Comparison of ENCODE assay signal across 21 cellular contexts in the genomic region with DNA sequence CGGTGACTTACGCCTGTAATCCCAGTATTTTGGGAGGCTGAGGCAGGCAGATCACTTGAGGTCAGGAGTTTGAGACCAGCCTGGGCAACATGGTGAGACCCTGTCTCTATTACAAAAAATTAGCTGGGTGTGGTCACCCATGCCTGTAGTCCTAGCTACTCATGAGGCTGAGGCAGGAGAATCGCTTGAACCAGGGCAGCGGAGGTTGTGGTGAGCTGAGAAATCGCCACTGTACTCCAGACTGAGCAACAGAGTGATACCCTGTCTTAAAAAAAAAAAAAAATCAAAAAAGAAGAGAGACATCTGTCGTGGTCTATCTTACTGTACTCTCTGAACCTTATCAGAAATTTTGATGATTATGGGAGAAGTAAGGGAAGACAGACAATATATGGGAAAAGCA.
DNase-seq lines count a peak whose midpoint lies in the region; ATAC-seq and TF ChIP-seq lines count a peak whose summit lies in the region.
"Had no signal": no experiment of that assay in that cellular context is flagged by ENCODE, and none has a peak within 500 bp of the region (broad histone marks: within the 10 kb centered on the region; RNA-seq: fewer than 3 reads in every experiment).

No MANE protein-coding gene starts in this region.

- H3K27me3 Mint-ChIP-seq in CD4-positive, CD25-positive, alpha-beta regulatory T cell = no peaks in the 10 kb centered on the region
- H3K27me3 Mint-ChIP-seq in chondrocyte (ENCODE audit: low read depth) (no peaks in the 10 kb centered on the region), WTC11 (ENCODE audit: low read depth) (no peaks in the 10 kb centered on the region), HFFc6 (ENCODE audit: insufficient read depth) (peaks cover 2% of the 10 kb centered on the region; the same call in 1 of the 2 replicates)
- no peaks in the 10 kb centered on the region for H3K27me3 Mint-ChIP-seq in stimulated activated naive B cell treated with anti-CD40 and anti-IgM and Interleukin-4, amounts not matched to agents 10 μg/mL and 1 μg/mL and 100 μg/mL, for 72 hours

- intact Hi-C loops in heart left ventricle (cut with DNase I) (loop anchor here in 1 of 10 donors (10.0 kb wide), 1 partner anchor 72 kb away; no protein-coding TSS in a partner anchor), Right ventricle myocardium superior (cut with DNase I) (no loop called here)

- DNase-seq in heart left ventricle (no peak), Right ventricle myocardium superior (no peak), chondrocyte (ENCODE audit: low spot score) (no peak), WTC11 (ENCODE audit: low spot score) (no peak), HFFc6 (no peak)
- DNase-seq in CD4-positive, CD25-positive, alpha-beta regulatory T cell = no peak
- DNase-seq in stimulated activated naive B cell treated with anti-CD40 and anti-IgM and Interleukin-4, amounts not matched to agents 10 μg/mL and 1 μg/mL and 100 μg/mL, for 72 hours = no peak
- DNase-seq: C1 segment of cervical spinal cord, GDM1, H9, KBM-7, MV-4-11, NCI-H187, NCI-H2107, NCI-H226, NCI-H524 treated with DMSO at 0.1 percent for 48 hours, PC-9, SJCRH30 had no signal

- no peaks in the 10 kb centered on the region for H3K9me3 Mint-ChIP-seq in CD4-positive, CD25-positive, alpha-beta regulatory T cell
- H3K9me3 Mint-ChIP-seq in chondrocyte (ENCODE audit: low read depth) (no peaks in the 10 kb centered on the region), WTC11 (no peaks in the 10 kb centered on the region), HFFc6 (no peaks in the 10 kb centered on the region)
- peaks cover 4 to 9% of the 10 kb centered on the region in 2 donors for H3K9me3 Mint-ChIP-seq in stimulated activated naive B cell treated with anti-CD40 and anti-IgM and Interleukin-4, amounts not matched to agents 10 μg/mL and 1 μg/mL and 100 μg/mL, for 72 hours
- H3K9me3 Mint-ChIP-seq: H9 had no signal

- H3K27ac ChIP-seq in heart left ventricle = peak overlapping the region in 9 of 12 donors; percentile 7 to 68 (median 47)
- no peak overlapping the region for H3K27ac ChIP-seq in CD4-positive, CD25-positive, alpha-beta regulatory T cell (ENCODE audit: insufficient read depth, low read length, poor library complexity, severe bottlenecking)
- H3K27ac ChIP-seq: A549, PC-9, RWPE1, SJCRH30 had no signal

- TF ChIP-seq POLR2A in heart left ventricle (IDR thresholded peaks at IDR 0.05) = no peak

- H3K27ac Mint-ChIP-seq in CD4-positive, CD25-positive, alpha-beta regulatory T cell = peak overlapping the region in 2 of 3 donors; percentile 5 to 34
- H3K27ac Mint-ChIP-seq in chondrocyte (ENCODE audit: unreplicated experiment) (peak overlapping the region; percentile 57), WTC11 (no peak overlapping the region), HFFc6 (no peak overlapping the region)
- H3K27ac Mint-ChIP-seq in stimulated activated naive B cell treated with anti-CD40 and anti-IgM and Interleukin-4, amounts not matched to agents 10 μg/mL and 1 μg/mL and 100 μg/mL, for 72 hours = peak overlapping the region; percentile 79
- H3K27ac Mint-ChIP-seq: H9 had no signal

- WGBS in heart left ventricle, 4 donors = 93 to 96% (median 95%) methylated on average over 6 of the region's 6 CpGs

- peaks cover 13 to 31% (median 26%) of the 10 kb centered on the region in 4 donors for H3K4me1 Mint-ChIP-seq in CD4-positive, CD25-positive, alpha-beta regulatory T cell
- peaks cover 25% of the 10 kb centered on the region for H3K4me1 Mint-ChIP-seq in chondrocyte (ENCODE audit: low read depth)
- H3K4me1 Mint-ChIP-seq in stimulated activated naive B cell treated with anti-CD40 and anti-IgM and Interleukin-4, amounts not matched to agents 10 μg/mL and 1 μg/mL and 100 μg/mL, for 72 hours = peaks cover 24 to 35% of the 10 kb centered on the region in 2 donors
- H3K4me1 Mint-ChIP-seq in WTC11 = 0 out of 2 replicates have a peak, but pooled peaks cover 3% of the 10 kb centered on the region
- peaks cover 28% of the 10 kb centered on the region for H3K4me1 Mint-ChIP-seq in HFFc6 (ENCODE audit: low read depth)
- H3K4me1 Mint-ChIP-seq: H9 had no signal

- H3K27me3 ChIP-seq in heart left ventricle = no peaks in the 10 kb centered on the region
- H3K27me3 ChIP-seq in CD4-positive, CD25-positive, alpha-beta regulatory T cell (ENCODE audit: control insufficient read depth, insufficient read depth, low read length) = no peaks in the 10 kb centered on the region
- H3K27me3 ChIP-seq: SJCRH30 had no signal

- no peaks in the 10 kb centered on the region for H3K36me3 ChIP-seq in heart left ventricle
- peaks cover 7% of the 10 kb centered on the region for H3K36me3 ChIP-seq in CD4-positive, CD25-positive, alpha-beta regulatory T cell (ENCODE audit: control insufficient read depth, insufficient read depth, low read length)
- H3K36me3 ChIP-seq: SJCRH30 had no signal

- H3K36me3 Mint-ChIP-seq in CD4-positive, CD25-positive, alpha-beta regulatory T cell = peaks cover 3% of the 10 kb centered on the region
- peaks cover 2% of the 10 kb centered on the region for H3K36me3 Mint-ChIP-seq in chondrocyte (ENCODE audit: low read depth)
- H3K36me3 Mint-ChIP-seq in stimulated activated naive B cell treated with anti-CD40 and anti-IgM and Interleukin-4, amounts not matched to agents 10 μg/mL and 1 μg/mL and 100 μg/mL, for 72 hours = peaks cover 10 to 19% of the 10 kb centered on the region in 2 donors
- no peaks in the 10 kb centered on the region for H3K36me3 Mint-ChIP-seq in WTC11
- H3K36me3 Mint-ChIP-seq in HFFc6 (ENCODE audit: low read depth) = peaks cover 16% of the 10 kb centered on the region

- TF ChIP-seq CTCF in heart left ventricle (IDR thresholded peaks at IDR 0.05) (no peak), chondrocyte (IDR thresholded peaks at IDR 0.05) (no peak), WTC11 (IDR thresholded peaks at IDR 0.05) (no peak), HFFc6 (IDR thresholded peaks at IDR 0.05) (no peak)

- H3K4me3 ChIP-seq in heart left ventricle = no peak overlapping the region
- no peak overlapping the region for H3K4me3 ChIP-seq in CD4-positive, CD25-positive, alpha-beta regulatory T cell (ENCODE audit: low read depth, low read length)
- H3K4me3 ChIP-seq: A549, PC-9, SJCRH30 had no signal

- CTCF ChIA-PET in WTC11 (lab: Charles Lee) = no interaction called here

- ATAC-seq in heart left ventricle (no peak), Right ventricle myocardium superior (ENCODE audit: poor library complexity) (no peak), WTC11 (no peak)
- no peak for ATAC-seq in CD4-positive, CD25-positive, alpha-beta regulatory T cell (ENCODE audit: low read depth in 2 of 2)
- no peak for ATAC-seq in stimulated activated naive B cell treated with anti-CD40 and anti-IgM and Interleukin-4, amounts not matched to agents 10 μg/mL and 1 μg/mL and 100 μg/mL, for 72 hours (replicated peaks)
- ATAC-seq: A549, HepG2 had no signal

- peaks cover 0 to 77% (median 26%) of the 10 kb centered on the region in 12 donors for H3K4me1 ChIP-seq in heart left ventricle
- H3K4me1 ChIP-seq in CD4-positive, CD25-positive, alpha-beta regulatory T cell (ENCODE audit: control insufficient read depth, insufficient read depth, low read length, poor library complexity, severe bottlenecking) = peaks cover 8% of the 10 kb centered on the region

- no peaks in the 10 kb centered on the region for H3K9me3 ChIP-seq in heart left ventricle
- no peaks in the 10 kb centered on the region for H3K9me3 ChIP-seq in CD4-positive, CD25-positive, alpha-beta regulatory T cell (ENCODE audit: control insufficient read depth in 2 of 2, low read length in 2 of 2)
- H3K9me3 ChIP-seq: A549, SJCRH30 had no signal

- no peak overlapping the region for H3K4me3 Mint-ChIP-seq in CD4-positive, CD25-positive, alpha-beta regulatory T cell
- no peak overlapping the region for H3K4me3 Mint-ChIP-seq in chondrocyte (ENCODE audit: unreplicated experiment)
- peak overlapping the region; percentile 46 to 62 for H3K4me3 Mint-ChIP-seq in stimulated activated naive B cell treated with anti-CD40 and anti-IgM and Interleukin-4, amounts not matched to agents 10 μg/mL and 1 μg/mL and 100 μg/mL, for 72 hours
- no peak overlapping the region for H3K4me3 Mint-ChIP-seq in WTC11
- no peak overlapping the region for H3K4me3 Mint-ChIP-seq in HFFc6
- H3K4me3 Mint-ChIP-seq: H9 had no signal

- POLR2A ChIA-PET in WTC11 (lab: Charles Lee) = no interaction called here

TF ChIP-seq in WTC11, 78 proteins besides CTCF, POLR2A, EP300 and RAD21 (continues in another document):
- TF ChIP-seq, protein P1, sequence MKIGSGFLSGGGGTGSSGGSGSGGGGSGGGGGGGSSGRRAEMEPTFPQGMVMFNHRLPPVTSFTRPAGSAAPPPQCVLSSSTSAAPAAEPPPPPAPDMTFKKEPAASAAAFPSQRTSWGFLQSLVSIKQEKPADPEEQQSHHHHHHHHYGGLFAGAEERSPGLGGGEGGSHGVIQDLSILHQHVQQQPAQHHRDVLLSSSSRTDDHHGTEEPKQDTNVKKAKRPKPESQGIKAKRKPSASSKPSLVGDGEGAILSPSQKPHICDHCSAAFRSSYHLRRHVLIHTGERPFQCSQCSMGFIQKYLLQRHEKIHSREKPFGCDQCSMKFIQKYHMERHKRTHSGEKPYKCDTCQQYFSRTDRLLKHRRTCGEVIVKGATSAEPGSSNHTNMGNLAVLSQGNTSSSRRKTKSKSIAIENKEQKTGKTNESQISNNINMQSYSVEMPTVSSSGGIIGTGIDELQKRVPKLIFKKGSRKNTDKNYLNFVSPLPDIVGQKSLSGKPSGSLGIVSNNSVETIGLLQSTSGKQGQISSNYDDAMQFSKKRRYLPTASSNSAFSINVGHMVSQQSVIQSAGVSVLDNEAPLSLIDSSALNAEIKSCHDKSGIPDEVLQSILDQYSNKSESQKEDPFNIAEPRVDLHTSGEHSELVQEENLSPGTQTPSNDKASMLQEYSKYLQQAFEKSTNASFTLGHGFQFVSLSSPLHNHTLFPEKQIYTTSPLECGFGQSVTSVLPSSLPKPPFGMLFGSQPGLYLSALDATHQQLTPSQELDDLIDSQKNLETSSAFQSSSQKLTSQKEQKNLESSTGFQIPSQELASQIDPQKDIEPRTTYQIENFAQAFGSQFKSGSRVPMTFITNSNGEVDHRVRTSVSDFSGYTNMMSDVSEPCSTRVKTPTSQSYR (CRISPR knock-in tag; IDR thresholded peaks at IDR 0.05) = no peak
- TF ChIP-seq NFE2L1 (CRISPR knock-in tag; IDR thresholded peaks at IDR 0.05) (no peak), ZNF219 (CRISPR knock-in tag; IDR thresholded peaks at IDR 0.05; ENCODE audit: borderline replicate concordance) (no peak), NFATC4 (CRISPR knock-in tag; IDR thresholded peaks at IDR 0.05) (no peak), OVOL2 (CRISPR knock-in tag; IDR thresholded peaks at IDR 0.05; ENCODE audit: borderline replicate concordance) (no peak), SMAD3 (CRISPR knock-in tag; IDR thresholded peaks at IDR 0.05; ENCODE audit: borderline replicate concordance) (no peak)

Comparison
In these comparisons a context has a peak if more than half of its experiments do, and no peak if none do; other contexts are left out.
1. H3K27ac Mint-ChIP-seq: peak in CD4-positive, CD25-positive, alpha-beta regulatory T cell (2 of 3), chondrocyte (single experiment) and stimulated activated naive B cell treated with anti-CD40 and anti-IgM and Interleukin-4, amounts not matched to agents 10 μg/mL and 1 μg/mL and 100 μg/mL, for 72 hours (single experiment); none in WTC11 (single experiment) and HFFc6 (single experiment).
2. H3K4me3 Mint-ChIP-seq: peak in stimulated activated naive B cell treated with anti-CD40 and anti-IgM and Interleukin-4, amounts not matched to agents 10 μg/mL and 1 μg/mL and 100 μg/mL, for 72 hours (2 of 2); none in CD4-positive, CD25-positive, alpha-beta regulatory T cell (0 of 4), chondrocyte (single experiment), WTC11 (single experiment) and HFFc6 (single experiment).